In genomic region chr16:29028457-29029167, GRCh38 we compare ENCODE assay signal across 9 cellular contexts. TPM values are rescaled to one million over a fixed set of nuclear protein-coding genes. Genes with fewer than 3 reads are reported as not detected.
DNase-seq lines count a peak whose midpoint lies in the region; ATAC-seq and TF ChIP-seq lines count a peak whose summit lies in the region.
"Had no signal": no experiment of that assay in that cellular context is flagged by ENCODE, and none has a peak within 500 bp of the region (broad histone marks: within the 10 kb centered on the region; RNA-seq: fewer than 3 reads in every experiment).

No MANE protein-coding gene starts in this region.

- CTCF ChIA-PET in AG04450 (lab: Charles Lee), result no interaction called here

- H3K9me3 ChIP-seq in AG04450 (ENCODE audit: control insufficient read depth, insufficient read depth, low read length) (no peaks in the 10 kb centered on the region), ES-I3 (ENCODE audit: control insufficient read depth, insufficient read depth, low read length) (no peaks in the 10 kb centered on the region), mucosa of descending colon (no peaks in the 10 kb centered on the region), gastroesophageal sphincter (no peaks in the 10 kb centered on the region)

- H3K4me1 ChIP-seq in ES-I3 (ENCODE audit: insufficient read depth, low read length), result no peaks in the 10 kb centered on the region; the same call in 1 of the 2 replicates
- no peaks in the 10 kb centered on the region for H3K4me1 ChIP-seq in mucosa of descending colon (ENCODE audit: low read depth)
- H3K4me1 ChIP-seq in gastroesophageal sphincter, result no peaks in the 10 kb centered on the region

- WGBS in gastroesophageal sphincter (ENCODE audit: low coverage in 1 of 2), 2 donors, result 60 to 75% methylated on average over 2 to 4 of the region's 7 CpGs

- H3K27ac ChIP-seq in AG04450 (ENCODE audit: low read depth, low read length), result peak overlapping the region; percentile 75
- H3K27ac ChIP-seq in gastroesophageal sphincter, result no peak overlapping the region

- H3K36me3 ChIP-seq in ES-I3 (ENCODE audit: insufficient read depth, low read length) (no peaks in the 10 kb centered on the region), mucosa of descending colon (ENCODE audit: low read depth) (no peaks in the 10 kb centered on the region), gastroesophageal sphincter (no peaks in the 10 kb centered on the region)

- in situ Hi-C loops in ACHN (cut with HindIII; ENCODE audit: low pct_ligation_motif_present, low pct_unique_long_range_greater_than_20kb, low sequenced_read_pairs), result no loop called here

- DNase-seq in AG04450 (ENCODE audit: low read depth, low spot score) (no peak), mucosa of descending colon (no peak), NCI-H2171 treated with DMSO at 0.1 percent for 48 hours (lab: John Stamatoyannopoulos, UW) (no peak), NCI-H446 (lab: John Stamatoyannopoulos, UW) (no peak), ACHN (no peak)
- peak; percentile 52 for DNase-seq in activated CD8-positive, alpha-beta memory T cell treated with anti-CD3 and anti-CD28 coated beads, Interleukin-2, amount 50 U/mL, for 48 hours
- DNase-seq: NCI-H345 had no signal

- no peak for TF ChIP-seq EP300 in gastroesophageal sphincter (IDR thresholded peaks at IDR 0.05)

- H3K9ac ChIP-seq in ES-I3 (ENCODE audit: low read depth, low read length), result peak overlapping the region; percentile 25; the same call in 1 of the 2 replicates

- no peak for TF ChIP-seq CTCF in AG04450 (IDR thresholded peaks at IDR 0.05; ENCODE audit: low read depth, low read length)
- TF ChIP-seq CTCF in mucosa of descending colon (IDR thresholded peaks at IDR 0.05), result no peak
- TF ChIP-seq CTCF in gastroesophageal sphincter (IDR thresholded peaks at IDR 0.05), result no peak

- intact Hi-C loops in mucosa of descending colon (cut with DNase I, micrococcal nuclease), result no loop called here

- H3K4me3 ChIP-seq in AG04450 (ENCODE audit: low read depth, low read length) (no peak overlapping the region), mucosa of descending colon (no peak overlapping the region), gastroesophageal sphincter (no peak overlapping the region)

- ATAC-seq in mucosa of descending colon (peak; percentile 7), gastroesophageal sphincter (no peak)

- TF ChIP-seq POLR2A in gastroesophageal sphincter (IDR thresholded peaks at IDR 0.05), result no peak

- H3K27me3 ChIP-seq in AG04450 (ENCODE audit: control insufficient read depth, insufficient read depth, low read length) (no peaks in the 10 kb centered on the region), gastroesophageal sphincter (peaks cover 41% of the 10 kb centered on the region)

- POLR2A ChIA-PET in AG04450 (lab: Yijun Ruan, JAX), result interaction anchor here (0.6 to 0.7 kb wide), 2 partner anchors 21 to 70 kb away, joined by 3 to 4 read pairs; no protein-coding TSS in a partner anchor

RNA-seq across cellular contexts. Expression of gene LAT, which starts 43.8 kb away (rescaled TPM):
- 2.6 and 2.9 TPM in 2 replicates for polyA plus RNA-seq in AG04450 (2011; rRNA removed)
- polyA minus RNA-seq in AG04450 (2011; rRNA and poly(A)+ RNA removed), result 0.37 and 0.87 TPM in 2 replicates
- total RNA-seq in mucosa of descending colon (10 to 100 TPM in 2 of 3 donors, 1 to 10 TPM in 1; 8.5 to 13.0 (median 11.6) TPM), gastroesophageal sphincter (10 to 100 TPM in 1 of 4 donors, 1 to 10 TPM in 3; 2.3 to 12.3 (median 5.4) TPM)

RNA-seq across cellular contexts. Expression of gene SPNS1, which starts 54.0 kb away (rescaled TPM):
- polyA plus RNA-seq in AG04450 (2011; rRNA removed), result 21.9 and 23.6 TPM in 2 replicates
- polyA minus RNA-seq in AG04450 (2011; rRNA and poly(A)+ RNA removed), result 19.2 and 21.3 TPM in 2 replicates
- total RNA-seq in mucosa of descending colon, result 10 to 100 TPM; 28.2 to 31.0 (median 30.3) TPM
- 10 to 100 TPM; 17.6 to 25.6 (median 20.2) TPM for total RNA-seq in gastroesophageal sphincter
